Comparison of ENCODE assay signal across 14 cellular contexts in the genomic region with DNA sequence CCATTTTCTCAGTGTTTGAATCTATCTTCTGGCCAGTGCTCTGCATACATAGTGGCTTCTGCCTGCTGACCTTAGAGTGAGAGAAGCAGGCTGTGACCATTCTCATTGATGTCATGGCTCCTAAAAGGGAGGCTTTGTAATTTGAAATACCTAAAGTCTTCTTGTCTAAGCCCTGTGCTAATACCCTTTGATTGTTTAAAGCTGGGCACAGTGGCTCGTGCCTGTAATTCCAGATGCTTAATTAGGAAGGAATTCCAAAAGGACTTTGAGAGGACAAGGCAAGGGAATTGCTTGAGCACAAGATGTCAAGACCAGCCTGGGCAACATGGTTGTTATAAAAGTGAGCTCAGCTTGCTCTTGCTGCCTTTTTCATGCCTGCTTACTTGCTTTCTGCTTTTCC.
DNase-seq lines count a peak whose midpoint lies in the region; TF ChIP-seq lines count a peak whose summit lies in the region.
"Had no signal": no experiment of that assay in that cellular context is flagged by ENCODE, and none has a peak within 500 bp of the region (broad histone marks: within the 10 kb centered on the region; RNA-seq: fewer than 3 reads in every experiment).

No MANE protein-coding gene starts in this region.

- H3K27me3 ChIP-seq in endodermal cell (ENCODE audit: control insufficient read depth, insufficient read depth, low read length, poor library complexity, severe bottlenecking), result no peaks in the 10 kb centered on the region
- H3K27me3 ChIP-seq in neural progenitor cell, result no peaks in the 10 kb centered on the region

- H3K27me3 Mint-ChIP-seq in activated naive CD8-positive, alpha-beta T cell, result no peaks in the 10 kb centered on the region
- no peaks in the 10 kb centered on the region for H3K27me3 Mint-ChIP-seq in activated naive CD8-positive, alpha-beta T cell treated with anti-CD3 and anti-CD28 coated beads for 36 hours
- no peaks in the 10 kb centered on the region for H3K27me3 Mint-ChIP-seq in endodermal cell (ENCODE audit: insufficient read depth)
- H3K27me3 Mint-ChIP-seq in neural progenitor cell (ENCODE audit: insufficient read depth, low read depth), result peaks cover 8% of the 10 kb centered on the region
- H3K27me3 Mint-ChIP-seq: CD8-positive, alpha-beta memory T cell had no signal

- H3K27ac ChIP-seq in endodermal cell (ENCODE audit: low read depth, low read length) (no peak overlapping the region), neural progenitor cell (peak overlapping the region; percentile 27)

- no peaks in the 10 kb centered on the region for H3K79me2 ChIP-seq in neural progenitor cell (ENCODE audit: low read depth)

- TF ChIP-seq CTCF in endodermal cell (conservative IDR thresholded peaks at IDR 0.05), result no peak
- TF ChIP-seq CTCF in neural progenitor cell (IDR thresholded peaks at IDR 0.05), result no peak
- no peak for TF ChIP-seq CTCF in GM10248 (IDR thresholded peaks at IDR 0.05; ENCODE audit: control extremely low read depth, extremely low read depth, low read depth, missing control alignments)

- no peaks in the 10 kb centered on the region for H3K9me3 Mint-ChIP-seq in activated naive CD8-positive, alpha-beta T cell (ENCODE audit: low read depth)
- H3K9me3 Mint-ChIP-seq in activated naive CD8-positive, alpha-beta T cell treated with anti-CD3 and anti-CD28 coated beads for 36 hours, result peaks cover 6% of the 10 kb centered on the region
- H3K9me3 Mint-ChIP-seq in endodermal cell, result peaks cover 18% of the 10 kb centered on the region
- H3K9me3 Mint-ChIP-seq in neural progenitor cell, result no peaks in the 10 kb centered on the region

- H3K27ac Mint-ChIP-seq in activated naive CD8-positive, alpha-beta T cell, result peak overlapping the region; percentile 56
- no peak overlapping the region for H3K27ac Mint-ChIP-seq in activated naive CD8-positive, alpha-beta T cell treated with anti-CD3 and anti-CD28 coated beads for 36 hours
- H3K27ac Mint-ChIP-seq in endodermal cell (no peak overlapping the region), neural progenitor cell (no peak overlapping the region)

- H3K4me2 ChIP-seq in neural progenitor cell, result peak overlapping the region; percentile 60

- no peaks in the 10 kb centered on the region for H3K36me3 ChIP-seq in endodermal cell (ENCODE audit: control insufficient read depth, insufficient read depth, low read length)
- peaks cover 3% of the 10 kb centered on the region for H3K36me3 ChIP-seq in neural progenitor cell

- no peak overlapping the region for H3K9ac ChIP-seq in endodermal cell (ENCODE audit: extremely low read depth, low read length, poor library complexity, severe bottlenecking)
- no peak overlapping the region for H3K9ac ChIP-seq in neural progenitor cell

- H2AFZ ChIP-seq in neural progenitor cell (replicated peaks), result no peak overlapping the region

- peaks cover 34% of the 10 kb centered on the region for H3K36me3 Mint-ChIP-seq in activated naive CD8-positive, alpha-beta T cell
- H3K36me3 Mint-ChIP-seq in activated naive CD8-positive, alpha-beta T cell treated with anti-CD3 and anti-CD28 coated beads for 36 hours, result peaks cover 71% of the 10 kb centered on the region
- H3K36me3 Mint-ChIP-seq in endodermal cell (ENCODE audit: low read depth) (no peaks in the 10 kb centered on the region), neural progenitor cell (no peaks in the 10 kb centered on the region)

- POLR2A ChIA-PET in GM10248 (lab: Yijun Ruan, JAX), result no interaction called here

- H4K20me1 ChIP-seq in neural progenitor cell (ENCODE audit: low read depth), result no peaks in the 10 kb centered on the region

- peaks cover 28% of the 10 kb centered on the region for H3K9me3 ChIP-seq in endodermal cell (ENCODE audit: control insufficient read depth, low read length)
- H3K9me3 ChIP-seq in neural progenitor cell (ENCODE audit: low read depth), result no peaks in the 10 kb centered on the region

- H3F3A ChIP-seq in neural progenitor cell (ENCODE audit: low read depth), result peaks cover 21% of the 10 kb centered on the region

- 78 to 90% methylated on average over 1 of the region's 1 CpG for WGBS in endodermal cell (ENCODE audit: insufficient coverage in 1 of 2, insufficient read length in 1 of 2), 2 experiments

- CTCF ChIA-PET in GM10248 (lab: Yijun Ruan, JAX), result interaction anchor here (0.9 to 2.0 kb wide), 3 partner anchors 9 to 16 kb away, joined by 3 to 5 read pairs (median 5); no protein-coding TSS in a partner anchor

- H3K4me3 ChIP-seq in endodermal cell (ENCODE audit: low read length) (peak overlapping the region; percentile 51), neural progenitor cell (peak overlapping the region; percentile 16)

- peaks cover 38% of the 10 kb centered on the region for H3K4me1 Mint-ChIP-seq in activated naive CD8-positive, alpha-beta T cell (ENCODE audit: low read depth)
- H3K4me1 Mint-ChIP-seq in activated naive CD8-positive, alpha-beta T cell treated with anti-CD3 and anti-CD28 coated beads for 36 hours, result peaks cover 35% of the 10 kb centered on the region
- H3K4me1 Mint-ChIP-seq in endodermal cell, result peaks cover 35% of the 10 kb centered on the region
- H3K4me1 Mint-ChIP-seq in neural progenitor cell, result peaks cover 12% of the 10 kb centered on the region

- H3K4me3 Mint-ChIP-seq in activated naive CD8-positive, alpha-beta T cell, result no peak overlapping the region
- H3K4me3 Mint-ChIP-seq in activated naive CD8-positive, alpha-beta T cell treated with anti-CD3 and anti-CD28 coated beads for 36 hours, result no peak overlapping the region
- H3K4me3 Mint-ChIP-seq in endodermal cell (no peak overlapping the region), neural progenitor cell (no peak overlapping the region)

- no peak for DNase-seq in activated naive CD8-positive, alpha-beta T cell treated with anti-CD3 and anti-CD28 coated beads for 36 hours
- DNase-seq in endodermal cell (no peak), neural progenitor cell (ENCODE audit: low spot score) (peak; percentile 82), NCI-H748 treated with DMSO at 0.1 percent for 48 hours (lab: John Stamatoyannopoulos, UW) (no peak), islet precursor cell (no peak), GM10248 (ENCODE audit: extremely low spot score) (no peak)
- DNase-seq: 8988T; AML-193; C1 segment of cervical spinal cord; Caco-2; CD8-positive, alpha-beta memory T cell; DND-41; GDM1 had no signal

- H3K4me1 ChIP-seq in endodermal cell (ENCODE audit: control insufficient read depth, insufficient read depth, low read length) (peaks cover 4% of the 10 kb centered on the region), neural progenitor cell (peaks cover 45% of the 10 kb centered on the region)
